ENCODE assay signal across 8 cellular contexts in the genomic region with DNA sequence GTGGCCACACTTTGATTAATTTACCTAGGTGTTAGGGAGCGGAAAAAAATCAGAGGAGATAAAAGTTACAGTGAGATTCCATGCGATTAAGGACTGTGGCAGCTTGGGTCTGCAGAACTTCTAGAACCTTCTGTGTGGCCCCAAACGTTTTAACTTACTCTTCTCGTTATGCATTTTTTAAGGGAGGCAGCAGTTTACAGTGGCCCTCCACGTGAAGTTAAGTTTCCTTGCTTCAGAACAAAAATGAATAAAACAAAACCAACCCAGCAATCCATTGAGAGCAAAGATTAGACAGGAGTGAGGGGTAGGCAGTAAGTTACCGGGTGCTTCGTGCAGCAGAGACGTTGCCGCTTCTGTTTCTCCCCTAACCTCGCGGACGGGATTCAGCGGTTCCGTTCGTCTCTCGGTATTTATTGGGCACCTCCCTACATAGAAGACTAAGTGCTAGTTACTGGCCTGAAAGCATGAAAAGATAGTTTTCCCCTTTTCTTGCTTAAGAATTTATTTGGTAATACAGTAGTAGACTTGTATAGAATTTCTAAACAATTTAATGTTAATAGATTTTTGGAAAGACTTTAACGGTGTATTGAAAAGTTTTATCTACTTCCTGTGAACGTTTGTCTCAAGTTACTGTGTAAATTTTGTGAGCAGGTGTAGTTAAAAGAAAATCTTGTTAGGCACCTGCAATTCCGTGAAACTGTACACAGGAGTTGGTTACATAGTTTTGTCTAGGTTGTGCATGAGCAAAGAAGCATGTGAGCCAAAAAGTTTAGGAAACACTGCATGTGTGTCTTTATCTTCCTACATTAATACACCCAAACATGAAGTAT. TPM values are rescaled to one million over a fixed set of nuclear protein-coding genes. Genes with fewer than 3 reads are reported as not detected.
A peak's percentile ranks its signal among the peaks of the same experiment; 100 is the strongest.
DNase-seq lines count a peak whose midpoint lies in the region; ATAC-seq lines count a peak whose summit lies in the region.

No MANE protein-coding gene starts in this region.

- peak overlapping the region; percentile 83 for H3K27ac ChIP-seq in HUES48 (ENCODE audit: low read depth, low read length)

- peaks cover 29% of the 10 kb centered on the region for H3K4me1 ChIP-seq in HUES48 (ENCODE audit: control insufficient read depth, insufficient read depth, low read length)

- peak overlapping the region; percentile 60 for H3K9ac ChIP-seq in HUES48 (ENCODE audit: low read depth, low read length)

- H3K36me3 ChIP-seq in HUES48 (ENCODE audit: control insufficient read depth, insufficient read depth, low read length), result peaks cover 5% of the 10 kb centered on the region

- H3K27me3 ChIP-seq in HUES48 (ENCODE audit: control insufficient read depth, insufficient read depth, low read length), result peaks cover 10% of the 10 kb centered on the region

- H3K9me3 ChIP-seq in HUES48 (ENCODE audit: control insufficient read depth, insufficient read depth, low read length), result no peaks in the 10 kb centered on the region

- ATAC-seq in left lobe of liver (peak; percentile 21), GM19328 (IDR thresholded peaks at IDR 0.05; ENCODE audit: unreplicated experiment) (no peak), GM19023 (IDR thresholded peaks at IDR 0.05; ENCODE audit: unreplicated experiment) (no peak)

- peak; percentile 37 for DNase-seq in DMS114 treated with DMSO at 0.1 percent for 48 hours (lab: John Stamatoyannopoulos, UW; ENCODE audit: unreplicated experiment)
- DNase-seq in SKM-1 (lab: John Stamatoyannopoulos, UW; ENCODE audit: unreplicated experiment), result peak; percentile 59
- DNase-seq in central memory CD4-positive, alpha-beta T cell, result peak; percentile 17
- no peak for DNase-seq in left lobe of liver (ENCODE audit: low spot score)
- peak; percentile 7 for DNase-seq in stimulated activated CD8-positive, alpha-beta memory T cell treated with anti-CD3 and anti-CD28 coated beads, Interleukin-4, amount 100 ng/mL, for 24 hours (ENCODE audit: low read depth)

- H3K4me3 ChIP-seq in HUES48 (ENCODE audit: low read depth, low read length), result peak overlapping the region; percentile 76

RNA-seq across cellular contexts. Expression of gene BAG2, which starts 1.1 kb away (rescaled TPM):
- 2.5 TPM for total RNA-seq in left lobe of liver

RNA-seq across cellular contexts. Expression of gene RAB23, which starts 48.8 kb away (rescaled TPM):
- total RNA-seq in left lobe of liver, result 2.5 TPM
